In the genomic region with DNA sequence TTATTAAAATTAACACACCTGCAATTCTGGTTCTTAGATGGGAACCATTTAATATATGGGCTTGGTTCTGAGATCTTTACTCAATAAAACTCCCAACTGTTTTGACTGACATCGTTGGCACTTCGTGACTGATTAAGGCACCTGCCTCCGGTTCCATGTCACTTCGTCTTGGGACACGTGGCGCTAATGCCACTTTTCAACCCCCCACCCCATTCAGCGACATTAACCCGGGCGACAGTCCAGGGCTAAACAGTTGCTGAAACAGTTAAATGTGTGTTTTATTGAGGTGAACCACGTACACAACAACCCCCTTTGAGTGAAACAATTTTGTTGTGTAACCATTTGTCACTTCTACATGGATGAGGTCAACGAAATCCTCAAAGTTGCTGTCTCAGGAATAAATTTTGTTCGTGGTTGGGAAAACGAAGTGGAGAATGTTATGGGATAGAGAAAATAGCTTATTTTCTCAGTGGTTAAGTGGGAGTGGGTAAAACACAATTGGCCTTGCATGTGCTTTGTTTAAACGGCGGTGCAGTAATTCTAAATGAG, we compare ENCODE assay signal across 8 cellular contexts. TPM values are rescaled to one million over a fixed set of nuclear protein-coding genes. Genes with fewer than 3 reads are reported as not detected.
DNase-seq lines count a peak whose midpoint lies in the region; ATAC-seq, FAIRE-seq and TF ChIP-seq lines count a peak whose summit lies in the region.

No MANE protein-coding gene starts in this region.

- 48% methylated on average over 15 of the region's 15 CpGs; no CpG with 5 or more reads in 1 of the 2 experiments for WGBS in H1 (ENCODE audit: extremely low coverage in 1 of 2, insufficient coverage in 1 of 2, insufficient read length in 1 of 2, insufficient replicate concordance in 2 of 2, low coverage in 1 of 2, low lambda C conversion rate in 2 of 2, missing lambda C conversion rate in 1 of 2), 2 experiments

- no peak overlapping the region for H3K23ac ChIP-seq in H1 (ENCODE audit: insufficient read length)

- peak overlapping the region; percentile 75; the same call in 1 of the 2 replicates for H4K8ac ChIP-seq in H1 (ENCODE audit: extremely low read depth, insufficient read depth, low read length)

- H3K27me3 ChIP-seq in Caco-2 (replicated peaks; ENCODE audit: control insufficient read depth, insufficient read depth, low read length) (no peaks in the 10 kb centered on the region), OCI-LY3 (ENCODE audit: low read depth, low read length) (no peaks in the 10 kb centered on the region), H1 (replicated peaks in 1 of 4; ENCODE audit: control insufficient read depth in 3 of 4, extremely low read depth in 1 of 4, insufficient read depth in 3 of 4, low read length in 3 of 4) (no peaks in the 10 kb centered on the region), neutrophil (no peaks in the 10 kb centered on the region)

- POLR2A ChIA-PET in Caco-2 (lab: Charles Lee) (interaction anchor here (0.6 kb wide), 1 partner anchor 279 kb away, joined by 5 read pairs; no protein-coding TSS in a partner anchor), H1 (lab: Charles Lee; ENCODE audit: partially characterized antibody) (interaction anchor here (1.3 to 15.4 kb wide), 3 partner anchors 15 to 113 kb away, joined by 4 to 233 read pairs (median 55); a partner anchor contains a TSS)

- H3K36me3 Mint-ChIP-seq in Caco-2 (ENCODE audit: insufficient read depth, unreplicated experiment), result peaks cover 17% of the 10 kb centered on the region

- H3K18ac ChIP-seq in H1 (ENCODE audit: extremely low read depth, low read length), result peak overlapping the region; percentile 41; the same call in 1 of the 2 replicates

- peak overlapping the region; percentile 9 for H3K14ac ChIP-seq in H1 (ENCODE audit: insufficient read length)

- H4K5ac ChIP-seq in H1 (ENCODE audit: insufficient read length, low read depth, low read length), result peak overlapping the region; percentile 85

- intact Hi-C loops in Caco-2 (cut with micrococcal nuclease; ENCODE audit: unreplicated experiment), result loop anchor here (2.0 kb wide), 1 partner anchor 72 kb away; no protein-coding TSS in a partner anchor

- peak overlapping the region; percentile 1 for H2BK120ac ChIP-seq in H1 (replicated peaks; ENCODE audit: low read depth, low read length)

- BruUV-seq in Caco-2 (replicated peaks; lab: Mats Ljungman, UMichigan), result TSS peak; percentile 83

- no peak for TF ChIP-seq EP300 in H1 (IDR thresholded peaks at IDR 0.05; ENCODE audit: borderline replicate concordance in 1 of 2, low read depth in 2 of 2, low read length in 2 of 2)

- peaks cover 42% of the 10 kb centered on the region for H3K4me1 Mint-ChIP-seq in Caco-2 (ENCODE audit: low read depth, unreplicated experiment)

- no peaks in the 10 kb centered on the region for H3K9me3 Mint-ChIP-seq in Caco-2 (ENCODE audit: unreplicated experiment)

- ATAC-seq in GM18868 (IDR thresholded peaks at IDR 0.05; ENCODE audit: unreplicated experiment), result no peak

- H2BK20ac ChIP-seq in H1 (ENCODE audit: low read length), result peak overlapping the region; percentile 83; the same call in 1 of the 2 replicates

- H3K4me3 Mint-ChIP-seq in Caco-2 (ENCODE audit: unreplicated experiment), result peak overlapping the region; percentile 77

- peak overlapping the region; percentile 25; the same call in 1 of the 2 replicates for H2BK15ac ChIP-seq in H1 (ENCODE audit: low read length)

- peak overlapping the region; percentile 87 for H3K27ac ChIP-seq in OCI-LY3 (ENCODE audit: low read length)
- peak overlapping the region; percentile 94 for H3K27ac ChIP-seq in H1 (ENCODE audit: low read depth, low read length)
- H3K27ac ChIP-seq in neutrophil, result peak overlapping the region; percentile 85

- no peak overlapping the region for H3K4ac ChIP-seq in H1 (replicated peaks; ENCODE audit: insufficient read length, low read depth, low read length)

- CTCF ChIA-PET in Caco-2 (lab: Charles Lee), result interaction anchor here (2.4 kb wide), 1 partner anchor 279 kb away, joined by 8 read pairs; no protein-coding TSS in a partner anchor
- CTCF ChIA-PET in H1 (lab: Charles Lee; ENCODE audit: partially characterized antibody), result interaction anchor here (0.8 kb wide), 1 partner anchor 152 kb away, joined by 3 read pairs; no protein-coding TSS in a partner anchor

- no peak for DNase-seq in Caco-2
- DNase-seq in H1 (ENCODE audit: low read depth in 1 of 2, low spot score in 2 of 2), result no peak
- DNase-seq in OCI-M2 (lab: John Stamatoyannopoulos, UW; ENCODE audit: unreplicated experiment), result no peak
- no peak for DNase-seq in NCI-H146 treated with DMSO at 0.1 percent for 48 hours (lab: John Stamatoyannopoulos, UW; ENCODE audit: unreplicated experiment)
- DNase-seq in NCI-H1092 treated with DMSO at 0.1 percent for 48 hours (lab: John Stamatoyannopoulos, UW), result no peak

- H3K4me1 ChIP-seq in Caco-2, result peaks cover 47% of the 10 kb centered on the region
- peaks cover 34% of the 10 kb centered on the region for H3K4me1 ChIP-seq in OCI-LY3 (ENCODE audit: low read length)
- peaks cover 9 to 25% (median 18%) of the 10 kb centered on the region in 4 experiments; a peak in 6 of 7 replicates for H3K4me1 ChIP-seq in H1 (replicated peaks in 1 of 4; ENCODE audit: control insufficient read depth in 3 of 4, insufficient read depth in 4 of 4, low read length in 3 of 4)
- peaks cover 36 to 42% of the 10 kb centered on the region in 2 experiments for H3K4me1 ChIP-seq in neutrophil (ENCODE audit: control insufficient read depth in 1 of 2, insufficient read depth in 1 of 2, low read depth in 1 of 2, low read length in 1 of 2)

- no peak for TF ChIP-seq RAD21 in H1 (IDR thresholded peaks at IDR 0.05 in 1 of 2, conservative IDR thresholded peaks at IDR 0.05 in 1 of 2; ENCODE audit: low read depth in 2 of 2, low read length in 2 of 2)

- no peaks in the 10 kb centered on the region for H4K20me1 ChIP-seq in OCI-LY3 (ENCODE audit: insufficient read depth, low read length)
- no peaks in the 10 kb centered on the region for H4K20me1 ChIP-seq in H1 (replicated peaks in 1 of 2; ENCODE audit: control insufficient read depth in 1 of 2, insufficient read depth in 2 of 2, low read length in 2 of 2)

- H4K91ac ChIP-seq in H1 (replicated peaks; ENCODE audit: insufficient read length, low read length), result peak overlapping the region; percentile 49

- FAIRE-seq in H1 (lab: Jason Lieb, UNC), result no peak

- peak overlapping the region; percentile 87; the same call in 1 of the 2 replicates for H2AK5ac ChIP-seq in H1 (ENCODE audit: low read depth, low read length)

- TF ChIP-seq CTCF in Caco-2 (IDR thresholded peaks at IDR 0.05; ENCODE audit: insufficient read depth in 1 of 2, low read depth in 1 of 2, low read length in 1 of 2, severe bottlenecking in 1 of 2, unreplicated experiment in 1 of 2), result no peak
- TF ChIP-seq CTCF in OCI-LY3 (IDR thresholded peaks at IDR 0.05; ENCODE audit: low read depth, low read length), result no peak
- TF ChIP-seq CTCF in H1 (IDR thresholded peaks at IDR 0.05; ENCODE audit: control extremely low read depth in 1 of 3, insufficient read depth in 1 of 3, low read depth in 1 of 3, low read length in 3 of 3), result no peak
- no peak for TF ChIP-seq CTCF in neutrophil (IDR thresholded peaks at IDR 0.05)

- no peak for TF ChIP-seq POLR2A in H1 (IDR thresholded peaks at IDR 0.05; ENCODE audit: control extremely low read depth in 1 of 2, low read depth in 2 of 2, low read length in 2 of 2)

- H2AFZ ChIP-seq in OCI-LY3 (ENCODE audit: low read depth, low read length) (peak overlapping the region; percentile 47; the same call in 1 of the 2 replicates), H1 (ENCODE audit: low read length) (0 out of 2 replicates have a peak overlapping the region, but pooled peaks have one; percentile 7)

- peak overlapping the region; percentile 99 for H3K27ac Mint-ChIP-seq in Caco-2 (ENCODE audit: unreplicated experiment)

- H3K23me2 ChIP-seq in H1 (ENCODE audit: low read depth, low read length), result peaks cover 5% of the 10 kb centered on the region; the same call in 1 of the 2 replicates

- H3K79me2 ChIP-seq in OCI-LY3 (ENCODE audit: low read length) (peaks cover 30% of the 10 kb centered on the region), H1 (ENCODE audit: control insufficient read depth in 1 of 2, insufficient read depth in 2 of 2, low read length in 2 of 2) (peaks cover 3 to 22% of the 10 kb centered on the region in 2 experiments; a peak in 2 of 4 replicates)

- H3K4me2 ChIP-seq in OCI-LY3 (ENCODE audit: low read length) (peak overlapping the region; percentile 95), H1 (ENCODE audit: insufficient read depth in 1 of 2, low read depth in 2 of 2, low read length in 2 of 2) (peak overlapping the region; percentile 89 to 95)

- peak overlapping the region; percentile 95 for H2BK5ac ChIP-seq in H1 (ENCODE audit: low read depth, low read length)

- peaks cover 2% of the 10 kb centered on the region; the same call in 1 of the 2 replicates for H3K79me1 ChIP-seq in H1 (ENCODE audit: low read depth, low read length)

- peak overlapping the region; percentile 96 for H3K9ac ChIP-seq in OCI-LY3 (ENCODE audit: low read length)
- H3K9ac ChIP-seq in H1 (replicated peaks in 1 of 4; ENCODE audit: extremely low read depth in 1 of 4, low read depth in 3 of 4, low read length in 3 of 4), result peak overlapping the region in 3 of 4 experiments; percentile 3 to 85 (median 80); a peak in 6 of 7 replicates

- peak overlapping the region; percentile 94 for H3K4me3 ChIP-seq in Caco-2 (ENCODE audit: low read depth, low read length)
- H3K4me3 ChIP-seq in OCI-LY3 (ENCODE audit: low read length), result peak overlapping the region; percentile 88
- peak overlapping the region; percentile 26 to 90 (median 80) for H3K4me3 ChIP-seq in H1 (ENCODE audit: extremely low read depth in 1 of 4, insufficient read depth in 2 of 4, low read depth in 3 of 4, low read length in 4 of 4)
- peak overlapping the region; percentile 67 to 90 for H3K4me3 ChIP-seq in neutrophil (ENCODE audit: low read depth in 1 of 2, low read length in 1 of 2)

- H3K56ac ChIP-seq in H1 (replicated peaks; ENCODE audit: insufficient read length, low read depth, low read length), result peak overlapping the region; percentile 73

- no peaks in the 10 kb centered on the region for H3K27me3 Mint-ChIP-seq in Caco-2 (ENCODE audit: insufficient read depth, unreplicated experiment)

- peak overlapping the region; percentile 91; the same call in 1 of the 2 replicates for H2BK12ac ChIP-seq in H1 (ENCODE audit: low read depth, low read length)

- H3K9me3 ChIP-seq in Caco-2, result no peaks in the 10 kb centered on the region
- no peaks in the 10 kb centered on the region for H3K9me3 ChIP-seq in OCI-LY3 (ENCODE audit: insufficient read depth, low read length)
- H3K9me3 ChIP-seq in H1 (ENCODE audit: insufficient read depth in 2 of 2, low read depth in 1 of 2, low read length in 1 of 2), result peaks cover 0 to 3% of the 10 kb centered on the region in 2 experiments; a peak in 1 of 4 replicates
- H3K9me3 ChIP-seq in neutrophil, result no peaks in the 10 kb centered on the region

- H3K36me3 ChIP-seq in Caco-2 (ENCODE audit: control insufficient read depth, insufficient read depth, low read length) (no peaks in the 10 kb centered on the region), OCI-LY3 (replicated peaks; ENCODE audit: low read depth, low read length) (peaks cover 3% of the 10 kb centered on the region), H1 (ENCODE audit: control insufficient read depth in 2 of 4, insufficient read depth in 4 of 4, low read length in 3 of 4) (no peaks in the 10 kb centered on the region), neutrophil (no peaks in the 10 kb centered on the region)

RNA-seq across cellular contexts. Expression of a gene that starts 9.9 kb away (rescaled TPM):
- 317 and 331 TPM in 2 replicates for total RNA-seq in Caco-2 (2022)
- total RNA-seq in H1 (2021; fragmentation: NEBNext Ultra II Directional; extraction: Animal tissue kit (Norgen Biotek cat#: 25700)), result 620 and 684 TPM in 2 replicates
- 163 and 245 TPM in 2 replicates for polyA plus RNA-seq in H1 (2011; rRNA removed)
- 172 TPM for polyA plus RNA-seq in H1 (2011; cell fraction: cytosol; rRNA removed)
- 187 TPM for polyA plus RNA-seq in H1 (2011; cell fraction: nucleus; rRNA removed)
- polyA plus RNA-seq in H1 (2012, experiment 1 of 2), result 133 to 299 TPM (median 236 TPM) in 4 replicates
- 17.4 TPM for polyA plus RNA-seq in H1 (2012, experiment 2 of 2)
- polyA plus RNA-seq in H1 (2013, experiment 1 of 2), result 830 TPM
- polyA plus RNA-seq in H1 (2013, experiment 2 of 2), result 877 TPM
- polyA minus RNA-seq in H1 (2011; rRNA and poly(A)+ RNA removed), result 313 and 345 TPM in 2 replicates
- polyA minus RNA-seq in H1 (2011; cell fraction: cytosol; rRNA and poly(A)+ RNA removed), result 195 TPM
- polyA minus RNA-seq in H1 (2011; cell fraction: nucleus; rRNA and poly(A)+ RNA removed), result 474 TPM
